8 cellular contexts compared by ENCODE assay signal in genomic region chr10:102120987-102121738, GRCh38. TPM values are rescaled to one million over a fixed set of nuclear protein-coding genes. Genes with fewer than 3 reads are reported as not detected.
DNase-seq lines count a peak whose midpoint lies in the region; ATAC-seq, FAIRE-seq and TF ChIP-seq lines count a peak whose summit lies in the region.

No MANE protein-coding gene starts in this region.

- ATAC-seq in DND-41 (ENCODE audit: insufficient read depth, low read depth) (no peak; the same call in 2 of the 3 replicates), GM19035 (IDR thresholded peaks at IDR 0.05; ENCODE audit: unreplicated experiment) (no peak), GM18909 (IDR thresholded peaks at IDR 0.05; ENCODE audit: poor library complexity, unreplicated experiment) (no peak)

- peak overlapping the region; percentile 93 for H3K27ac Mint-ChIP-seq in astrocyte (ENCODE audit: unreplicated experiment)

- peak overlapping the region; percentile 89 for H2AFZ ChIP-seq in DND-41 (ENCODE audit: low read depth, low read length)
- H2AFZ ChIP-seq in Loucy (ENCODE audit: low read length) = peak overlapping the region; percentile 74
- H2AFZ ChIP-seq in astrocyte (ENCODE audit: low read depth, low read length) = peak overlapping the region; percentile 75

- no peaks in the 10 kb centered on the region for H3K27me3 Mint-ChIP-seq in astrocyte (ENCODE audit: low read depth, unreplicated experiment)

- H4K20me1 ChIP-seq in DND-41 (ENCODE audit: insufficient read depth, low read length) (peaks cover 4% of the 10 kb centered on the region; the same call in 1 of the 2 replicates), Loucy (ENCODE audit: insufficient read depth, low read length, poor library complexity, severe bottlenecking) (peaks cover 13% of the 10 kb centered on the region), astrocyte (ENCODE audit: insufficient read depth, low read length) (peaks cover 6% of the 10 kb centered on the region)

- no peaks in the 10 kb centered on the region for H3K36me3 Mint-ChIP-seq in astrocyte (ENCODE audit: low read depth, unreplicated experiment)

- H3K4me1 ChIP-seq in DND-41 (ENCODE audit: insufficient read depth, low read length) (peaks cover 52% of the 10 kb centered on the region), Loucy (ENCODE audit: insufficient read depth, low read length, poor library complexity, severe bottlenecking) (peaks cover 39% of the 10 kb centered on the region), astrocyte (ENCODE audit: insufficient read depth, low read length) (peaks cover 44% of the 10 kb centered on the region)

- peaks cover 35% of the 10 kb centered on the region for H3K4me1 Mint-ChIP-seq in astrocyte (ENCODE audit: low read depth, unreplicated experiment)

- no peak for FAIRE-seq in astrocyte (lab: Jason Lieb, UNC)

- peak overlapping the region; percentile 89 for H3K27ac ChIP-seq in DND-41 (ENCODE audit: low read length)
- H3K27ac ChIP-seq in astrocyte (ENCODE audit: low read depth, low read length) = peak overlapping the region; percentile 52

- H3K4me3 ChIP-seq in DND-41 (ENCODE audit: low read depth in 1 of 2, low read length in 2 of 2) = peak overlapping the region; percentile 74 to 91; a peak in 3 of 4 replicates
- peak overlapping the region; percentile 76 for H3K4me3 ChIP-seq in Loucy (ENCODE audit: low read length, poor library complexity, severe bottlenecking)
- H3K4me3 ChIP-seq in astrocyte (ENCODE audit: insufficient read depth, low read depth, low read length) = peak overlapping the region; percentile 66

- no peak for TF ChIP-seq CTCF in DND-41 (IDR thresholded peaks at IDR 0.05; ENCODE audit: borderline replicate concordance, extremely low read depth, low read length, poor library complexity, severe bottlenecking)
- TF ChIP-seq CTCF in Loucy (conservative IDR thresholded peaks at IDR 0.05; ENCODE audit: low read length) = no peak
- no peak for TF ChIP-seq CTCF in astrocyte (IDR thresholded peaks at IDR 0.05; ENCODE audit: insufficient read depth, low read depth, low read length)

- H3K9me3 Mint-ChIP-seq in astrocyte (ENCODE audit: unreplicated experiment) = no peaks in the 10 kb centered on the region

- H3K27me3 ChIP-seq in DND-41 (ENCODE audit: insufficient read depth, low read length, poor library complexity) (no peaks in the 10 kb centered on the region), Loucy (ENCODE audit: insufficient read depth, low read length, poor library complexity, severe bottlenecking) (no peaks in the 10 kb centered on the region), astrocyte (ENCODE audit: insufficient read depth, low read length) (no peaks in the 10 kb centered on the region)

- no peaks in the 10 kb centered on the region for H3K9me3 ChIP-seq in DND-41 (ENCODE audit: insufficient read depth, low read length, severe bottlenecking)
- no peaks in the 10 kb centered on the region for H3K9me3 ChIP-seq in Loucy (ENCODE audit: insufficient read depth, low read depth, low read length)
- no peaks in the 10 kb centered on the region for H3K9me3 ChIP-seq in astrocyte (ENCODE audit: insufficient read depth, low read depth, low read length)

- H3K4me2 ChIP-seq in DND-41 (ENCODE audit: insufficient read depth, low read length) = peak overlapping the region; percentile 85
- H3K4me2 ChIP-seq in Loucy (ENCODE audit: low read depth, low read length, poor library complexity, severe bottlenecking) = peak overlapping the region; percentile 87
- peak overlapping the region; percentile 99 for H3K4me2 ChIP-seq in astrocyte (ENCODE audit: low read length)

- H3K9me2 ChIP-seq in Loucy (replicated peaks; ENCODE audit: low read depth, low read length) = no peaks in the 10 kb centered on the region

- H3K4me3 Mint-ChIP-seq in astrocyte (ENCODE audit: unreplicated experiment) = peak overlapping the region; percentile 89

- peaks cover 10% of the 10 kb centered on the region; the same call in 1 of the 2 replicates for H3F3A ChIP-seq in Loucy (ENCODE audit: low read depth)

- peak overlapping the region; percentile 89 for H3K9ac ChIP-seq in DND-41 (ENCODE audit: low read depth, low read length)
- H3K9ac ChIP-seq in Loucy (ENCODE audit: low read depth, low read length, poor library complexity, severe bottlenecking) = peak overlapping the region; percentile 94
- H3K9ac ChIP-seq in astrocyte (ENCODE audit: low read length) = peak overlapping the region; percentile 89

- H3K36me3 ChIP-seq in DND-41 (ENCODE audit: insufficient read depth, low read length) (no peaks in the 10 kb centered on the region), Loucy (ENCODE audit: insufficient read depth, low read length) (no peaks in the 10 kb centered on the region), astrocyte (ENCODE audit: insufficient read depth, low read length) (no peaks in the 10 kb centered on the region)

- DNase-seq in DND-41 (peak; percentile 57), astrocyte (ENCODE audit: low read depth) (peak; percentile 71), hippocampal formation (lab: John Stamatoyannopoulos, UW) (peak; percentile 23 to 49), putamen (ENCODE audit: low spot score) (peak; percentile 66), NK-92 (lab: John Stamatoyannopoulos, UW; ENCODE audit: unreplicated experiment) (no peak)

- peaks cover 44% of the 10 kb centered on the region for H3K79me2 ChIP-seq in DND-41 (ENCODE audit: insufficient read depth, low read length)
- peaks cover 34% of the 10 kb centered on the region for H3K79me2 ChIP-seq in Loucy (ENCODE audit: insufficient read depth, low read length)
- H3K79me2 ChIP-seq in astrocyte (ENCODE audit: insufficient read depth, low read length) = peaks cover 37% of the 10 kb centered on the region

RNA-seq across cellular contexts. Expression of gene LDB1, which starts 1.0 kb away (rescaled TPM):
- total RNA-seq in astrocyte = 126 and 134 TPM in 2 replicates

RNA-seq across cellular contexts. Expression of gene PPRC1, which starts 11.7 kb away (rescaled TPM):
- total RNA-seq in astrocyte = 54.1 and 56.9 TPM in 2 replicates

RNA-seq across cellular contexts. Expression of gene NOLC1, which starts 31.0 kb away (rescaled TPM):
- 84.1 and 92.9 TPM in 2 replicates for total RNA-seq in astrocyte

RNA-seq across cellular contexts. Expression of gene HPS6, which starts 56.0 kb away (rescaled TPM):
- total RNA-seq in astrocyte = 23.0 and 24.4 TPM in 2 replicates
